In the genomic region with DNA sequence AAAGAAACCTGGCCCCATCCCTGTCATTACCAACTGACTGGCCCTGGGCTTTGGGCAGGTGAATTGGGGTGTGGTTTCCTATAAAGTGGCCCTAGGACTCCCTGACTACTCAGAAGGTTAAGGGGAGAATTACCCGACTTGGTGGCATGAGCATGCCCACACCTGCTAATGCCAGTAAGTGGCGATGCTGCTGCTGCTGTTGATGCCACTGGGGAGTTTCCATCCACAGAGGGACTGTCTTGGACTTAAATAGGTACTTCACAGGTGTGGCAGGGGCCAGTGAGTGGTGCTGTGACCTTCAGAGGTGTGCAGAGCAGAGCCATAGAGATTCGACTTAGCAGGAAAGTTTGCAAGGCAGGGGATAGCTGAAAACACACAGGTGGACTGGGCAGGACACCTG, we compare ENCODE assay signal across 20 cellular contexts. TPM values are rescaled to one million over a fixed set of nuclear protein-coding genes. Genes with fewer than 3 reads are reported as not detected.
"Had no signal": no experiment of that assay in that cellular context is flagged by ENCODE, and none has a peak within 500 bp of the region (broad histone marks: within the 10 kb centered on the region; RNA-seq: fewer than 3 reads in every experiment).

No MANE protein-coding gene starts in this region.

- H3K27ac Mint-ChIP-seq: activated CD4-positive, alpha-beta T cell treated with anti-CD3 and anti-CD28 coated beads, Interleukin-2, amount 10 ng/mL, durations not matched to agents 7 days and 5 days; activated CD8-positive, alpha-beta memory T cell treated with anti-CD3 and anti-CD28 coated beads, Interleukin-2, amount 10 ng/mL, durations not matched to agents 7 days and 5 days; activated CD8-positive, alpha-beta T cell treated with anti-CD3 and anti-CD28 coated beads for 36 hours; activated T-helper 1 cell treated with anti-CD3 and anti-CD28 coated beads, Interleukin-12 subunit alpha, Interleukin-12 subunit beta, Interleukin-2, Interleukin-4 antibody, amounts not matched to agents 30 ng/mL and 10 ng/mL and 1 ng/mL, durations not matched to agents 14 hours and 24 hours and 36 hours; effector memory CD8-positive, alpha-beta T cell had no signal

- H3K36me3 Mint-ChIP-seq: activated CD8-positive, alpha-beta memory T cell treated with anti-CD3 and anti-CD28 coated beads, Interleukin-2, amount 10 ng/mL, durations not matched to agents 7 days and 5 days; activated naive CD4-positive, alpha-beta T cell treated with anti-CD3 and anti-CD28 coated beads, Interleukin-2, amount 50 U/mL, for 72 hours; brain; naive B cell had no signal

- DNase-seq: activated CD4-positive, alpha-beta T cell treated with anti-CD3 and anti-CD28 coated beads, Interleukin-2, amount 10 ng/mL, durations not matched to agents 7 days and 5 days; activated CD4-positive, CD25-positive, alpha-beta regulatory T cell treated with anti-CD3 and anti-CD28 coated beads, Interleukin-2, amount 50 U/mL, for 72 hours; activated CD8-positive, alpha-beta memory T cell treated with anti-CD3 and anti-CD28 coated beads, Interleukin-2, amount 10 ng/mL, durations not matched to agents 7 days and 5 days; activated CD8-positive, alpha-beta T cell treated with anti-CD3 and anti-CD28 coated beads for 36 hours; aorta; caudate nucleus; dorsolateral prefrontal cortex; effector memory CD8-positive, alpha-beta T cell; foreskin fibroblast; kidney; naive B cell; spleen; stimulated activated CD4-positive, alpha-beta T cell treated with anti-CD3 and anti-CD28 coated beads, Interleukin-4, amount 100 ng/mL, for 1 hour; stimulated activated naive CD4-positive, alpha-beta T cell; testis; trophoblast cell had no signal

- H3K9me3 Mint-ChIP-seq: activated CD4-positive, alpha-beta T cell treated with anti-CD3 and anti-CD28 coated beads, Interleukin-2, amount 10 ng/mL, durations not matched to agents 7 days and 5 days; activated CD8-positive, alpha-beta T cell treated with anti-CD3 and anti-CD28 coated beads for 36 hours; activated naive CD4-positive, alpha-beta T cell treated with anti-CD3 and anti-CD28 coated beads, Interleukin-2, amount 50 U/mL, for 72 hours; activated T-helper 1 cell treated with anti-CD3 and anti-CD28 coated beads, Interleukin-12 subunit alpha, Interleukin-12 subunit beta, Interleukin-2, Interleukin-4 antibody, amounts not matched to agents 30 ng/mL and 10 ng/mL and 1 ng/mL, durations not matched to agents 14 hours and 24 hours and 36 hours; effector memory CD8-positive, alpha-beta T cell had no signal

- ATAC-seq: activated CD8-positive, alpha-beta memory T cell treated with anti-CD3 and anti-CD28 coated beads, Interleukin-2, amount 10 ng/mL, durations not matched to agents 7 days and 5 days; activated CD8-positive, alpha-beta T cell treated with anti-CD3 and anti-CD28 coated beads for 36 hours; activated naive CD4-positive, alpha-beta T cell treated with anti-CD3 and anti-CD28 coated beads, Interleukin-2, amount 50 U/mL, for 72 hours; effector memory CD8-positive, alpha-beta T cell had no signal

- H3K27me3 Mint-ChIP-seq: activated CD4-positive, alpha-beta T cell treated with anti-CD3 and anti-CD28 coated beads, Interleukin-2, amount 10 ng/mL, durations not matched to agents 7 days and 5 days; activated CD8-positive, alpha-beta T cell treated with anti-CD3 and anti-CD28 coated beads for 36 hours had no signal

- H3K4me3 Mint-ChIP-seq: activated CD4-positive, alpha-beta T cell treated with anti-CD3 and anti-CD28 coated beads, Interleukin-2, amount 10 ng/mL, durations not matched to agents 7 days and 5 days; activated CD8-positive, alpha-beta memory T cell treated with anti-CD3 and anti-CD28 coated beads, Interleukin-2, amount 10 ng/mL, durations not matched to agents 7 days and 5 days; activated CD8-positive, alpha-beta T cell treated with anti-CD3 and anti-CD28 coated beads for 36 hours; activated T-helper 1 cell treated with anti-CD3 and anti-CD28 coated beads, Interleukin-12 subunit alpha, Interleukin-12 subunit beta, Interleukin-2, Interleukin-4 antibody, amounts not matched to agents 30 ng/mL and 10 ng/mL and 1 ng/mL, durations not matched to agents 14 hours and 24 hours and 36 hours; brain; effector memory CD8-positive, alpha-beta T cell had no signal

RNA-seq across cellular contexts. Expression of a gene that starts 32.6 kb away (rescaled TPM):
- total RNA-seq: activated CD4-positive, alpha-beta T cell treated with anti-CD3 and anti-CD28 coated beads, Interleukin-2, amount 10 ng/mL, durations not matched to agents 7 days and 5 days; activated CD8-positive, alpha-beta memory T cell treated with anti-CD3 and anti-CD28 coated beads, Interleukin-2, amount 10 ng/mL, durations not matched to agents 7 days and 5 days; activated CD8-positive, alpha-beta T cell treated with anti-CD3 and anti-CD28 coated beads for 36 hours; activated naive CD4-positive, alpha-beta T cell treated with anti-CD3 and anti-CD28 coated beads, Interleukin-2, amount 50 U/mL, for 72 hours; activated T-helper 1 cell treated with anti-CD3 and anti-CD28 coated beads, Interleukin-12 subunit alpha, Interleukin-12 subunit beta, Interleukin-2, Interleukin-4 antibody, amounts not matched to agents 30 ng/mL and 10 ng/mL and 1 ng/mL, durations not matched to agents 14 hours and 24 hours and 36 hours; T-helper 2 cell treated with Interferon-gamma antibody and Interleukin-4, amounts not matched to agents 100 ng/mL and 5 ng/mL, for 36 hours had no signal
